ENCODE assay signal across 15 cellular contexts in genomic region chr1:153730468-153730988, GRCh38. TPM values are rescaled to one million over a fixed set of nuclear protein-coding genes. Genes with fewer than 3 reads are reported as not detected.
DNase-seq lines count a peak whose midpoint lies in the region; ATAC-seq, FAIRE-seq and TF ChIP-seq lines count a peak whose summit lies in the region.
"Had no signal": no experiment of that assay in that cellular context is flagged by ENCODE, and none has a peak within 500 bp of the region (broad histone marks: within the 10 kb centered on the region; RNA-seq: fewer than 3 reads in every experiment).

No MANE protein-coding gene starts in this region.

- intact Hi-C loops in HepG2 (cut with micrococcal nuclease; ENCODE audit: unreplicated experiment) = no loop called here
- intact Hi-C loops in right lobe of liver (cut with DNase I) = no loop called here

- WGBS in HepG2 (ENCODE audit: low lambda C conversion rate) = 48% methylated on average over 5 of the region's 5 CpGs
- 59% methylated on average over 5 of the region's 5 CpGs for WGBS in right lobe of liver (ENCODE audit: insufficient coverage, low coverage, low lambda C conversion rate, missing lambda C conversion rate)
- no CpG with 5 or more reads among the region's 5 CpGs for WGBS in neuronal stem cell (ENCODE audit: extremely low coverage in 2 of 2, insufficient read length in 2 of 2, insufficient replicate concordance in 1 of 2), 2 donors

- no peak overlapping the region for H3K14ac ChIP-seq in neuronal stem cell (ENCODE audit: low read length)

- DNase-seq in HepG2 (ENCODE audit: low spot score) (peak; percentile 30), right lobe of liver (no peak), SK-N-DZ (ENCODE audit: low spot score) (no peak), GM20000 (ENCODE audit: low spot score) (no peak), neuronal stem cell (ENCODE audit: low spot score) (no peak)
- DNase-seq in natural killer cell treated with Interleukin-12 subunit alpha and Interleukin-12 subunit beta and Interleukin-15 and Interleukin-18, amount 100 ng/mL, for 72 hours (ENCODE audit: low spot score) = no peak
- DNase-seq: midbrain, MV-4-11, NCI-H526, small intestine had no signal

- H4K20me1 ChIP-seq in HepG2 (ENCODE audit: insufficient read depth, low read length) = no peaks in the 10 kb centered on the region

- CTCF ChIA-PET in HepG2 (lab: Yijun Ruan, JAX; ENCODE audit: low intra/inter-chr PET ratio, low total read pairs) = no interaction called here

- H3K4ac ChIP-seq in neuronal stem cell (ENCODE audit: low read length) = no peak overlapping the region

- no peaks in the 10 kb centered on the region; a peak in 1 of 5 replicates for H3K27me3 ChIP-seq in HepG2 (ENCODE audit: control insufficient read depth in 1 of 2, insufficient read depth in 2 of 2, low read length in 2 of 2)
- no peaks in the 10 kb centered on the region for H3K27me3 ChIP-seq in right lobe of liver
- no peaks in the 10 kb centered on the region for H3K27me3 ChIP-seq in neuronal stem cell (ENCODE audit: control insufficient read depth in 3 of 3, insufficient read depth in 3 of 3, low read depth in 1 of 3, low read length in 3 of 3)

- TF ChIP-seq POLR2A in HepG2 (IDR thresholded peaks at IDR 0.05; ENCODE audit: insufficient read depth in 1 of 2, low read depth in 2 of 2, low read length in 2 of 2) (no peak), right lobe of liver (IDR thresholded peaks at IDR 0.05) (no peak)

- H3K79me1 ChIP-seq in neuronal stem cell (ENCODE audit: low read depth, low read length) = peaks cover 5% of the 10 kb centered on the region

- H2BK5ac ChIP-seq in neuronal stem cell (ENCODE audit: low read length) = no peak overlapping the region

- H2BK15ac ChIP-seq in neuronal stem cell (ENCODE audit: low read length) = no peak overlapping the region

- TF ChIP-seq EP300 in HepG2 (IDR thresholded peaks at IDR 0.05; ENCODE audit: low read depth in 2 of 2, low read length in 2 of 2) = no peak
- TF ChIP-seq EP300 in HepG2 (CRISPR knock-in tag; IDR thresholded peaks at IDR 0.05; ENCODE audit: borderline replicate concordance) = no peak

- H3K27ac ChIP-seq in HepG2 (ENCODE audit: extremely low read length, insufficient read depth, low read length) (peak overlapping the region; percentile 42), right lobe of liver (no peak overlapping the region), neuronal stem cell (replicated peaks; ENCODE audit: low read length) (no peak overlapping the region)

- H3K36me3 ChIP-seq in HepG2 (replicated peaks in 1 of 2; ENCODE audit: control insufficient read depth in 1 of 2, insufficient read depth in 2 of 2, low read length in 2 of 2) (no peaks in the 10 kb centered on the region), right lobe of liver (no peaks in the 10 kb centered on the region), neuronal stem cell (replicated peaks in 1 of 2; ENCODE audit: control insufficient read depth in 2 of 2, insufficient read depth in 2 of 2, low read length in 2 of 2) (peaks cover 0 to 33% of the 10 kb centered on the region in 2 donors)

- no peak overlapping the region for H3K9ac ChIP-seq in HepG2 (ENCODE audit: insufficient read depth, low read depth, low read length)
- no peak overlapping the region for H3K9ac ChIP-seq in neuronal stem cell (ENCODE audit: low read depth, low read length, poor library complexity)

- peaks cover 54% of the 10 kb centered on the region for H3K36me3 Mint-ChIP-seq in activated T-helper 17 cell treated with anti-CD3 and anti-CD28 coated beads, Interleukin-2, amount 50 U/mL, for 72 hours (ENCODE audit: low read depth)
- H3K36me3 Mint-ChIP-seq in natural killer cell treated with Interleukin-12 subunit alpha and Interleukin-12 subunit beta and Interleukin-15 and Interleukin-18, amount 100 ng/mL, for 72 hours = no peaks in the 10 kb centered on the region

- H3K27me3 Mint-ChIP-seq in activated T-helper 17 cell treated with anti-CD3 and anti-CD28 coated beads, Interleukin-2, amount 50 U/mL, for 72 hours = no peaks in the 10 kb centered on the region
- no peaks in the 10 kb centered on the region for H3K27me3 Mint-ChIP-seq in natural killer cell treated with Interleukin-12 subunit alpha and Interleukin-12 subunit beta and Interleukin-15 and Interleukin-18, amount 100 ng/mL, for 72 hours

- H3K4me3 ChIP-seq in HepG2 (replicated peaks in 1 of 3; ENCODE audit: insufficient read depth in 1 of 3, low read depth in 2 of 3, low read length in 3 of 3) = no peak overlapping the region; a peak in 1 of 6 replicates
- H3K4me3 ChIP-seq in right lobe of liver = no peak overlapping the region
- H3K4me3 ChIP-seq in neuronal stem cell (ENCODE audit: low read length in 2 of 2) = no peak overlapping the region

- H4K8ac ChIP-seq in neuronal stem cell (ENCODE audit: low read depth, low read length) = no peak overlapping the region

- ATAC-seq in HepG2 (no peak), right lobe of liver (no peak), GM21381 (IDR thresholded peaks at IDR 0.05; ENCODE audit: unreplicated experiment) (no peak)
- no peak for ATAC-seq in activated T-helper 17 cell treated with anti-CD3 and anti-CD28 coated beads, Interleukin-2, amount 50 U/mL, for 72 hours (replicated peaks)
- ATAC-seq in natural killer cell treated with Interleukin-12 subunit alpha and Interleukin-12 subunit beta and Interleukin-15 and Interleukin-18, amount 100 ng/mL, for 72 hours = no peak

- H3K9me3 Mint-ChIP-seq in activated T-helper 17 cell treated with anti-CD3 and anti-CD28 coated beads, Interleukin-2, amount 50 U/mL, for 72 hours = no peaks in the 10 kb centered on the region
- no peaks in the 10 kb centered on the region for H3K9me3 Mint-ChIP-seq in natural killer cell treated with Interleukin-12 subunit alpha and Interleukin-12 subunit beta and Interleukin-15 and Interleukin-18, amount 100 ng/mL, for 72 hours

- H3K4me1 ChIP-seq in HepG2 (ENCODE audit: insufficient read depth, low read length) (peaks cover 61% of the 10 kb centered on the region), right lobe of liver (peaks cover 0 to 28% (median 5%) of the 10 kb centered on the region in 4 donors), neuronal stem cell (ENCODE audit: control insufficient read depth in 2 of 2, insufficient read depth in 1 of 2, low read depth in 1 of 2, low read length in 2 of 2) (peaks cover 7 to 22% of the 10 kb centered on the region in 2 donors)

- in situ Hi-C loops in HepG2 (cut with HindIII; ENCODE audit: extremely low pct_ligation_motif_present, low pct_unique_long_range_greater_than_20kb) = no loop called here

- H3K9me3 ChIP-seq in HepG2 (ENCODE audit: low read length) (no peaks in the 10 kb centered on the region), right lobe of liver (no peaks in the 10 kb centered on the region), neuronal stem cell (replicated peaks in 1 of 2; ENCODE audit: control insufficient read depth in 2 of 2, insufficient read depth in 1 of 2, low read depth in 1 of 2, low read length in 2 of 2) (no peaks in the 10 kb centered on the region)

- TF ChIP-seq RAD21 in HepG2 (CRISPR knock-in tag; IDR thresholded peaks at IDR 0.05) = no peak

- H3K4me2 ChIP-seq in HepG2 (ENCODE audit: low read depth, low read length) (peak overlapping the region; percentile 93), neuronal stem cell (ENCODE audit: insufficient read depth, low read length, poor library complexity, severe bottlenecking) (no peak overlapping the region)

- H3K23ac ChIP-seq in neuronal stem cell (ENCODE audit: low read depth, low read length, poor library complexity) = no peak overlapping the region

- BruUV-seq in HepG2 (replicated peaks; lab: Mats Ljungman, UMichigan) = no TSS peak

- no peak overlapping the region for H2AK5ac ChIP-seq in neuronal stem cell (ENCODE audit: low read depth, low read length)

- no peak overlapping the region for H3K18ac ChIP-seq in neuronal stem cell (ENCODE audit: low read length)

- FAIRE-seq in HepG2 (lab: Jason Lieb, UNC) = no peak
- FAIRE-seq: colon, D721Med, GM12892, small intestine had no signal

- no peak overlapping the region for H2BK120ac ChIP-seq in neuronal stem cell (ENCODE audit: low read depth, low read length)

- H3K4me3 Mint-ChIP-seq in activated T-helper 17 cell treated with anti-CD3 and anti-CD28 coated beads, Interleukin-2, amount 50 U/mL, for 72 hours = peak overlapping the region; percentile 87
- H3K4me3 Mint-ChIP-seq in natural killer cell treated with Interleukin-12 subunit alpha and Interleukin-12 subunit beta and Interleukin-15 and Interleukin-18, amount 100 ng/mL, for 72 hours = peak overlapping the region; percentile 20

- peaks cover 12% of the 10 kb centered on the region for H3K79me2 ChIP-seq in HepG2 (ENCODE audit: insufficient read depth, low read length)

- no peak for TF ChIP-seq CTCF in HepG2 (CRISPR knock-in tag; IDR thresholded peaks at IDR 0.05)
- TF ChIP-seq CTCF in right lobe of liver (IDR thresholded peaks at IDR 0.05) = no peak
- TF ChIP-seq CTCF in GM20000 (IDR thresholded peaks at IDR 0.05; ENCODE audit: extremely low read depth, missing control alignments) = no peak

- POLR2A ChIA-PET in HepG2 (lab: Yijun Ruan, JAX) = interaction anchor here (1.9 to 3.2 kb wide), 2 partner anchors 12 to 39 kb away, joined by 6 to 27 read pairs; no protein-coding TSS in a partner anchor

- H3K4me1 Mint-ChIP-seq in activated T-helper 17 cell treated with anti-CD3 and anti-CD28 coated beads, Interleukin-2, amount 50 U/mL, for 72 hours = peaks cover 18% of the 10 kb centered on the region
- H3K4me1 Mint-ChIP-seq in natural killer cell treated with Interleukin-12 subunit alpha and Interleukin-12 subunit beta and Interleukin-15 and Interleukin-18, amount 100 ng/mL, for 72 hours (ENCODE audit: low read depth in 2 of 2) = peaks cover 12 to 20% of the 10 kb centered on the region in 2 donors

- peak overlapping the region; percentile 43 for H3K27ac Mint-ChIP-seq in activated T-helper 17 cell treated with anti-CD3 and anti-CD28 coated beads, Interleukin-2, amount 50 U/mL, for 72 hours
- H3K27ac Mint-ChIP-seq in natural killer cell treated with Interleukin-12 subunit alpha and Interleukin-12 subunit beta and Interleukin-15 and Interleukin-18, amount 100 ng/mL, for 72 hours = peak overlapping the region; percentile 84 to 95

- H2AFZ ChIP-seq in HepG2 (ENCODE audit: low read length) (no peak overlapping the region), neuronal stem cell (ENCODE audit: low read length) (no peak overlapping the region)

- H2BK12ac ChIP-seq in neuronal stem cell (ENCODE audit: low read length) = no peak overlapping the region

- no peak overlapping the region for H4K91ac ChIP-seq in neuronal stem cell (ENCODE audit: low read depth, low read length, poor library complexity)

RNA-seq across cellular contexts. Expression of gene INTS3, which starts 2.7 kb away (rescaled TPM):
- total RNA-seq in HepG2 (2016; rRNA removed; fragmentation: Illumina TruSeq; extraction: Trizol) (14.7 and 17.2 TPM in 2 replicates), right lobe of liver (10 to 100 TPM; 16.5 to 29.1 (median 22.6) TPM)
- 6.7 TPM in 2 replicates for total RNA-seq in HepG2 (2016; cell fraction: cytosol; rRNA removed; fragmentation: Illumina TruSeq; extraction: Trizol; ENCODE audit: low read depth)
- 12.6 and 16.4 TPM in 2 replicates for total RNA-seq in HepG2 (2016; cell fraction: insoluble cytoplasmic fraction; rRNA removed; fragmentation: Illumina TruSeq; extraction: Trizol)
- total RNA-seq in HepG2 (2016; cell fraction: membrane; rRNA removed; fragmentation: Illumina TruSeq; extraction: Trizol) = 7.1 and 7.2 TPM in 2 replicates
- 23.2 and 23.6 TPM in 2 replicates for total RNA-seq in HepG2 (2016; cell fraction: nucleus; rRNA removed; fragmentation: Illumina TruSeq; extraction: Trizol)
- 27.2 and 28.2 TPM in 2 replicates for polyA plus RNA-seq in HepG2 (2011; rRNA removed)
- polyA plus RNA-seq in HepG2 (2011; cell fraction: cytosol; rRNA removed) = 8.2 TPM in 2 replicates
- polyA plus RNA-seq in HepG2 (2011; cell fraction: nucleus; rRNA removed) = 142 and 147 TPM in 2 replicates
- polyA plus RNA-seq in HepG2 (2012) = 16.7 and 18.0 TPM in 2 replicates
- polyA plus RNA-seq in HepG2 (2016; cell fraction: cytosol; fragmentation: Illumina TruSeq; extraction: Trizol; ENCODE audit: low read depth) = 1.3 and 1.4 TPM in 2 replicates
- 12.9 and 15.4 TPM in 2 replicates for polyA plus RNA-seq in HepG2 (2016; cell fraction: insoluble cytoplasmic fraction; fragmentation: Illumina TruSeq; extraction: Trizol; ENCODE audit: low read depth)
- 2.8 and 3.9 TPM in 2 replicates for polyA plus RNA-seq in HepG2 (2016; cell fraction: membrane; fragmentation: Illumina TruSeq; extraction: Trizol; ENCODE audit: low read depth)
- polyA plus RNA-seq in HepG2 (2016; cell fraction: nucleus; fragmentation: Illumina TruSeq; extraction: Trizol; ENCODE audit: insufficient read depth, low read depth) = 58.6 and 63.7 TPM in 2 replicates
- 33.3 and 85.9 TPM in 2 replicates for polyA minus RNA-seq in HepG2 (2011; rRNA and poly(A)+ RNA removed; ENCODE audit: low replicate concordance)
- polyA minus RNA-seq in HepG2 (2011; cell fraction: cytosol; rRNA and poly(A)+ RNA removed) = 9.0 and 10.7 TPM in 2 replicates
- 39.5 and 49.7 TPM in 2 replicates for polyA minus RNA-seq in HepG2 (2011; cell fraction: nucleus; rRNA and poly(A)+ RNA removed)
- total RNA-seq in activated T-helper 17 cell treated with anti-CD3 and anti-CD28 coated beads, Interleukin-2, amount 50 U/mL, for 72 hours = 100 to 1,000 TPM in 1 of 2 donors, 10 to 100 TPM in 1; 49.5 to 103 TPM
- 10 to 100 TPM; 42.1 to 62.0 TPM for total RNA-seq in natural killer cell treated with Interleukin-12 subunit alpha and Interleukin-12 subunit beta and Interleukin-15 and Interleukin-18, amount 100 ng/mL, for 72 hours
- polyA plus RNA-seq in SK-N-DZ (2014; cell fraction: cytosol; rRNA removed) = 26.2 and 28.6 TPM in 2 replicates
- polyA plus RNA-seq in SK-N-DZ (2014; cell fraction: nucleus; rRNA removed) = 70.1 and 105 TPM in 2 replicates
- 24.8 TPM for polyA plus RNA-seq in neuronal stem cell (2013, experiment 1 of 2)
- 24.2 TPM for polyA plus RNA-seq in neuronal stem cell (2013, experiment 2 of 2)

RNA-seq across cellular contexts. Expression of gene SLC27A3, which starts 44.7 kb away (rescaled TPM):
- total RNA-seq in HepG2 (2016; rRNA removed; fragmentation: Illumina TruSeq; extraction: Trizol) (1.3 and 4.3 TPM in 2 replicates), right lobe of liver (10 to 100 TPM; 25.4 to 50.4 (median 36.9) TPM)
- 0.88 and 1.3 TPM in 2 replicates for total RNA-seq in HepG2 (2016; cell fraction: cytosol; rRNA removed; fragmentation: Illumina TruSeq; extraction: Trizol; ENCODE audit: low read depth)
- 1.2 and 3.2 TPM in 2 replicates for total RNA-seq in HepG2 (2016; cell fraction: insoluble cytoplasmic fraction; rRNA removed; fragmentation: Illumina TruSeq; extraction: Trizol)
- 0.86 and 1.1 TPM in 2 replicates for total RNA-seq in HepG2 (2016; cell fraction: membrane; rRNA removed; fragmentation: Illumina TruSeq; extraction: Trizol)
- 3.7 and 6.2 TPM in 2 replicates for total RNA-seq in HepG2 (2016; cell fraction: nucleus; rRNA removed; fragmentation: Illumina TruSeq; extraction: Trizol)
- 5.2 and 10.3 TPM in 2 replicates for polyA plus RNA-seq in HepG2 (2011; rRNA removed)
- 4.1 and 5.0 TPM in 2 replicates for polyA plus RNA-seq in HepG2 (2011; cell fraction: cytosol; rRNA removed)
- 17.3 and 21.3 TPM in 2 replicates for polyA plus RNA-seq in HepG2 (2011; cell fraction: nucleus; rRNA removed)
- 4.4 and 4.5 TPM in 2 replicates for polyA plus RNA-seq in HepG2 (2012)
- 1.1 and 1.5 TPM in 2 replicates for polyA plus RNA-seq in HepG2 (2016; cell fraction: cytosol; fragmentation: Illumina TruSeq; extraction: Trizol; ENCODE audit: low read depth)
- polyA plus RNA-seq in HepG2 (2016; cell fraction: insoluble cytoplasmic fraction; fragmentation: Illumina TruSeq; extraction: Trizol; ENCODE audit: low read depth) = 1.5 and 2.9 TPM in 2 replicates
- 1.1 and 1.2 TPM in 2 replicates for polyA plus RNA-seq in HepG2 (2016; cell fraction: membrane; fragmentation: Illumina TruSeq; extraction: Trizol; ENCODE audit: low read depth)
- 17.9 and 19.1 TPM in 2 replicates for polyA plus RNA-seq in HepG2 (2016; cell fraction: nucleus; fragmentation: Illumina TruSeq; extraction: Trizol; ENCODE audit: insufficient read depth, low read depth)
- polyA minus RNA-seq in HepG2 (2011; rRNA and poly(A)+ RNA removed; ENCODE audit: low replicate concordance) = 8.8 and 82.9 TPM in 2 replicates
- 3.7 and 4.7 TPM in 2 replicates for polyA minus RNA-seq in HepG2 (2011; cell fraction: cytosol; rRNA and poly(A)+ RNA removed)
- polyA minus RNA-seq in HepG2 (2011; cell fraction: nucleus; rRNA and poly(A)+ RNA removed) = 3.1 TPM in 2 replicates
- total RNA-seq in activated T-helper 17 cell treated with anti-CD3 and anti-CD28 coated beads, Interleukin-2, amount 50 U/mL, for 72 hours = 1 to 10 TPM; 9.7 to 9.8 TPM
- 10 to 100 TPM; 33.6 to 69.9 TPM for total RNA-seq in natural killer cell treated with Interleukin-12 subunit alpha and Interleukin-12 subunit beta and Interleukin-15 and Interleukin-18, amount 100 ng/mL, for 72 hours
- 6.4 and 10.5 TPM in 2 replicates for polyA plus RNA-seq in SK-N-DZ (2014; cell fraction: cytosol; rRNA removed)
- 49.3 and 56.7 TPM in 2 replicates for polyA plus RNA-seq in SK-N-DZ (2014; cell fraction: nucleus; rRNA removed)
- polyA plus RNA-seq in neuronal stem cell (2013, experiment 1 of 2) = 7.5 TPM
- polyA plus RNA-seq in neuronal stem cell (2013, experiment 2 of 2) = 7.2 TPM

RNA-seq across cellular contexts. Expression of gene NPR1, which starts 52.0 kb away (rescaled TPM):
- total RNA-seq in HepG2 (2016; rRNA removed; fragmentation: Illumina TruSeq; extraction: Trizol) (not detected in 2 replicates), right lobe of liver (10 to 100 TPM in 1 of 6 experiments, 1 to 10 TPM in 5; 5.0 to 14.4 (median 5.7) TPM)
- not detected in 2 replicates for total RNA-seq in HepG2 (2016; cell fraction: cytosol; rRNA removed; fragmentation: Illumina TruSeq; extraction: Trizol; ENCODE audit: low read depth)
- total RNA-seq in HepG2 (2016; cell fraction: insoluble cytoplasmic fraction; rRNA removed; fragmentation: Illumina TruSeq; extraction: Trizol) = not detected in 2 replicates
- not detected in 2 replicates for total RNA-seq in HepG2 (2016; cell fraction: membrane; rRNA removed; fragmentation: Illumina TruSeq; extraction: Trizol)
- not detected in 2 replicates for total RNA-seq in HepG2 (2016; cell fraction: nucleus; rRNA removed; fragmentation: Illumina TruSeq; extraction: Trizol)
- not detected in 2 replicates for polyA plus RNA-seq in HepG2 (2011; rRNA removed)
- 0.07 TPM in 1 of 2 replicates, not detected in the other for polyA plus RNA-seq in HepG2 (2011; cell fraction: cytosol; rRNA removed)
- not detected in 2 replicates for polyA plus RNA-seq in HepG2 (2011; cell fraction: nucleus; rRNA removed)
- not detected in 2 replicates for polyA plus RNA-seq in HepG2 (2012)
- polyA plus RNA-seq in HepG2 (2016; cell fraction: cytosol; fragmentation: Illumina TruSeq; extraction: Trizol; ENCODE audit: low read depth) = not detected in 2 replicates
- not detected in 2 replicates for polyA plus RNA-seq in HepG2 (2016; cell fraction: insoluble cytoplasmic fraction; fragmentation: Illumina TruSeq; extraction: Trizol; ENCODE audit: low read depth)
- not detected in 2 replicates for polyA plus RNA-seq in HepG2 (2016; cell fraction: membrane; fragmentation: Illumina TruSeq; extraction: Trizol; ENCODE audit: low read depth)
- polyA plus RNA-seq in HepG2 (2016; cell fraction: nucleus; fragmentation: Illumina TruSeq; extraction: Trizol; ENCODE audit: insufficient read depth, low read depth) = not detected in 2 replicates
- 106 TPM in 1 of 2 replicates, not detected in the other for polyA minus RNA-seq in HepG2 (2011; rRNA and poly(A)+ RNA removed; ENCODE audit: low replicate concordance)
- polyA minus RNA-seq in HepG2 (2011; cell fraction: cytosol; rRNA and poly(A)+ RNA removed) = 0.10 and 0.26 TPM in 2 replicates
- polyA minus RNA-seq in HepG2 (2011; cell fraction: nucleus; rRNA and poly(A)+ RNA removed) = 0.13 TPM in 1 of 2 replicates, not detected in the other
- under 1 TPM in 1 of 2 donors, not detected in 1; 0.19 TPM for total RNA-seq in activated T-helper 17 cell treated with anti-CD3 and anti-CD28 coated beads, Interleukin-2, amount 50 U/mL, for 72 hours
- total RNA-seq in natural killer cell treated with Interleukin-12 subunit alpha and Interleukin-12 subunit beta and Interleukin-15 and Interleukin-18, amount 100 ng/mL, for 72 hours = not detected
- polyA plus RNA-seq in SK-N-DZ (2014; cell fraction: cytosol; rRNA removed) = 6.4 and 7.1 TPM in 2 replicates
- polyA plus RNA-seq in SK-N-DZ (2014; cell fraction: nucleus; rRNA removed) = 10.2 and 16.0 TPM in 2 replicates
- polyA plus RNA-seq in neuronal stem cell (2013, experiment 1 of 2) = 0.74 TPM
- polyA plus RNA-seq in neuronal stem cell (2013, experiment 2 of 2) = 0.76 TPM

RNA-seq across cellular contexts. Expression of gene ILF2, which starts 59.7 kb away (rescaled TPM):
- 366 and 491 TPM in 2 replicates for total RNA-seq in HepG2 (2016; rRNA removed; fragmentation: Illumina TruSeq; extraction: Trizol)
- 146 and 174 TPM in 2 replicates for total RNA-seq in HepG2 (2016; cell fraction: cytosol; rRNA removed; fragmentation: Illumina TruSeq; extraction: Trizol; ENCODE audit: low read depth)
- total RNA-seq in HepG2 (2016; cell fraction: insoluble cytoplasmic fraction; rRNA removed; fragmentation: Illumina TruSeq; extraction: Trizol) = 359 and 502 TPM in 2 replicates
- total RNA-seq in HepG2 (2016; cell fraction: membrane; rRNA removed; fragmentation: Illumina TruSeq; extraction: Trizol) = 204 and 223 TPM in 2 replicates
- total RNA-seq in HepG2 (2016; cell fraction: nucleus; rRNA removed; fragmentation: Illumina TruSeq; extraction: Trizol) = 153 and 156 TPM in 2 replicates
- polyA plus RNA-seq in HepG2 (2011; rRNA removed) = 206 and 292 TPM in 2 replicates
- 210 and 226 TPM in 2 replicates for polyA plus RNA-seq in HepG2 (2011; cell fraction: cytosol; rRNA removed)
- 112 and 130 TPM in 2 replicates for polyA plus RNA-seq in HepG2 (2011; cell fraction: nucleus; rRNA removed)
- polyA plus RNA-seq in HepG2 (2012) = 167 and 197 TPM in 2 replicates
- polyA plus RNA-seq in HepG2 (2016; cell fraction: cytosol; fragmentation: Illumina TruSeq; extraction: Trizol; ENCODE audit: low read depth) = 110 and 126 TPM in 2 replicates
- 421 and 450 TPM in 2 replicates for polyA plus RNA-seq in HepG2 (2016; cell fraction: insoluble cytoplasmic fraction; fragmentation: Illumina TruSeq; extraction: Trizol; ENCODE audit: low read depth)
- 135 and 147 TPM in 2 replicates for polyA plus RNA-seq in HepG2 (2016; cell fraction: membrane; fragmentation: Illumina TruSeq; extraction: Trizol; ENCODE audit: low read depth)
- 209 and 219 TPM in 2 replicates for polyA plus RNA-seq in HepG2 (2016; cell fraction: nucleus; fragmentation: Illumina TruSeq; extraction: Trizol; ENCODE audit: insufficient read depth, low read depth)
- 261 and 433 TPM in 2 replicates for polyA minus RNA-seq in HepG2 (2011; rRNA and poly(A)+ RNA removed; ENCODE audit: low replicate concordance)
- 119 and 120 TPM in 2 replicates for polyA minus RNA-seq in HepG2 (2011; cell fraction: cytosol; rRNA and poly(A)+ RNA removed)
- polyA minus RNA-seq in HepG2 (2011; cell fraction: nucleus; rRNA and poly(A)+ RNA removed) = 73.5 and 81.7 TPM in 2 replicates
- 10 to 100 TPM; 30.2 to 55.9 (median 38.7) TPM for total RNA-seq in right lobe of liver
- total RNA-seq in activated T-helper 17 cell treated with anti-CD3 and anti-CD28 coated beads, Interleukin-2, amount 50 U/mL, for 72 hours = 100 to 1,000 TPM; 153 to 245 TPM
- total RNA-seq in natural killer cell treated with Interleukin-12 subunit alpha and Interleukin-12 subunit beta and Interleukin-15 and Interleukin-18, amount 100 ng/mL, for 72 hours = 100 to 1,000 TPM; 198 to 210 TPM
- 822 and 879 TPM in 2 replicates for polyA plus RNA-seq in SK-N-DZ (2014; cell fraction: cytosol; rRNA removed)
- 458 and 519 TPM in 2 replicates for polyA plus RNA-seq in SK-N-DZ (2014; cell fraction: nucleus; rRNA removed)
- polyA plus RNA-seq in neuronal stem cell (2013, experiment 1 of 2) = 342 TPM
- polyA plus RNA-seq in neuronal stem cell (2013, experiment 2 of 2) = 328 TPM
